In genomic region chr5:167964529-167964928, GRCh38 we compare ENCODE assay signal across 21 cellular contexts.
DNase-seq lines count a peak whose midpoint lies in the region; ATAC-seq, FAIRE-seq and TF ChIP-seq lines count a peak whose summit lies in the region.
"Had no signal": no experiment of that assay in that cellular context is flagged by ENCODE, and none has a peak within 500 bp of the region (broad histone marks: within the 10 kb centered on the region; RNA-seq: fewer than 3 reads in every experiment).

No MANE protein-coding gene starts in this region.

- no peak for TF ChIP-seq POLR2A in H54 (IDR thresholded peaks at IDR 0.05; ENCODE audit: low read depth, low read length)

- H3K4me3 ChIP-seq in AG04449 (ENCODE audit: low read depth, low read length): no peak overlapping the region
- no peak overlapping the region for H3K4me3 ChIP-seq in fibroblast of villous mesenchyme (ENCODE audit: low read depth, low read length)
- H3K4me3 ChIP-seq: BLaER1, psoas muscle, vagina had no signal

- TF ChIP-seq CTCF in AG04449 (IDR thresholded peaks at IDR 0.05; ENCODE audit: insufficient read depth, low read length, missing control alignments) (peak; percentile 10), RWPE1 (conservative IDR thresholded peaks at IDR 0.05; ENCODE audit: low read depth) (no peak), fibroblast of villous mesenchyme (IDR thresholded peaks at IDR 0.05; ENCODE audit: insufficient read depth, low read depth, low read length) (peak; percentile 34)

- ATAC-seq in GM18861 (IDR thresholded peaks at IDR 0.05; ENCODE audit: unreplicated experiment): no peak
- ATAC-seq in activated naive CD4-positive, alpha-beta T cell treated with anti-CD3 and anti-CD28 coated beads, Interleukin-2, amount 50 U/mL, for 72 hours: no peak
- ATAC-seq: psoas muscle; stimulated activated naive B cell treated with anti-CD40 and anti-IgM and Interleukin-4, amounts not matched to agents 10 μg/mL and 1 μg/mL and 100 μg/mL, for 72 hours had no signal

- peaks cover 4% of the 10 kb centered on the region in 2 donors for H3K36me3 Mint-ChIP-seq in activated naive CD4-positive, alpha-beta T cell treated with anti-CD3 and anti-CD28 coated beads, Interleukin-2, amount 50 U/mL, for 72 hours
- no peaks in the 10 kb centered on the region for H3K36me3 Mint-ChIP-seq in activated CD4-positive, alpha-beta T cell treated with anti-CD3 and anti-CD28 coated beads, Interleukin-2, amount 10 ng/mL, durations not matched to agents 7 days and 5 days (ENCODE audit: low read depth)
- H3K36me3 Mint-ChIP-seq: stimulated activated naive B cell treated with anti-CD40 and anti-IgM and Interleukin-4, amounts not matched to agents 10 μg/mL and 1 μg/mL and 100 μg/mL, for 72 hours had no signal

- no peak overlapping the region for H3K4me3 Mint-ChIP-seq in activated CD4-positive, alpha-beta T cell treated with anti-CD3 and anti-CD28 coated beads, Interleukin-2, amount 10 ng/mL, durations not matched to agents 7 days and 5 days
- H3K4me3 Mint-ChIP-seq: activated CD4-positive, alpha-beta memory T cell treated with anti-CD3 and anti-CD28 coated beads, Interleukin-2, amount 10 ng/mL, durations not matched to agents 7 days and 5 days; stimulated activated naive B cell treated with anti-CD40 and anti-IgM and Interleukin-4, amounts not matched to agents 10 μg/mL and 1 μg/mL and 100 μg/mL, for 72 hours; T-helper 1 cell treated with Interleukin-12 subunit alpha and Interleukin-12 subunit beta and Interleukin-4 antibody, amounts not matched to agents 30 μg/mL and 1 μg/mL, for 36 hours had no signal

- peaks cover 3 to 4% of the 10 kb centered on the region in 2 donors for H3K9me3 Mint-ChIP-seq in activated naive CD4-positive, alpha-beta T cell treated with anti-CD3 and anti-CD28 coated beads, Interleukin-2, amount 50 U/mL, for 72 hours
- peaks cover 2% of the 10 kb centered on the region for H3K9me3 Mint-ChIP-seq in activated CD4-positive, alpha-beta T cell treated with anti-CD3 and anti-CD28 coated beads, Interleukin-2, amount 10 ng/mL, durations not matched to agents 7 days and 5 days
- H3K9me3 Mint-ChIP-seq: activated CD4-positive, alpha-beta memory T cell treated with anti-CD3 and anti-CD28 coated beads, Interleukin-2, amount 10 ng/mL, durations not matched to agents 7 days and 5 days had no signal

- no peak overlapping the region for H3K27ac Mint-ChIP-seq in activated naive CD4-positive, alpha-beta T cell treated with anti-CD3 and anti-CD28 coated beads, Interleukin-2, amount 50 U/mL, for 72 hours
- H3K27ac Mint-ChIP-seq in activated CD4-positive, alpha-beta T cell treated with anti-CD3 and anti-CD28 coated beads, Interleukin-2, amount 10 ng/mL, durations not matched to agents 7 days and 5 days: no peak overlapping the region
- H3K27ac Mint-ChIP-seq: activated CD4-positive, alpha-beta memory T cell treated with anti-CD3 and anti-CD28 coated beads, Interleukin-2, amount 10 ng/mL, durations not matched to agents 7 days and 5 days; stimulated activated naive B cell treated with anti-CD40 and anti-IgM and Interleukin-4, amounts not matched to agents 10 μg/mL and 1 μg/mL and 100 μg/mL, for 72 hours; T-helper 1 cell treated with Interleukin-12 subunit alpha and Interleukin-12 subunit beta and Interleukin-4 antibody, amounts not matched to agents 30 μg/mL and 1 μg/mL, for 36 hours had no signal

- H3K27me3 Mint-ChIP-seq in activated CD4-positive, alpha-beta T cell treated with anti-CD3 and anti-CD28 coated beads, Interleukin-2, amount 10 ng/mL, durations not matched to agents 7 days and 5 days: no peaks in the 10 kb centered on the region
- H3K27me3 Mint-ChIP-seq: activated CD4-positive, alpha-beta memory T cell treated with anti-CD3 and anti-CD28 coated beads, Interleukin-2, amount 10 ng/mL, durations not matched to agents 7 days and 5 days; stimulated activated naive B cell treated with anti-CD40 and anti-IgM and Interleukin-4, amounts not matched to agents 10 μg/mL and 1 μg/mL and 100 μg/mL, for 72 hours had no signal

- CTCF ChIA-PET in AG04449 (lab: Yijun Ruan, JAX): interaction anchor here (1.6 kb wide), 1 partner anchor 12 kb away, joined by 5 read pairs; no protein-coding TSS in a partner anchor
- CTCF ChIA-PET in RWPE1 (lab: Yijun Ruan, JAX): interaction anchor here (0.6 to 0.7 kb wide), 7 partner anchors 33 to 856 kb away, joined by 3 to 4 read pairs (median 3); no protein-coding TSS in a partner anchor
- CTCF ChIA-PET in activated CD4-positive, alpha-beta T cell treated with anti-CD3 and anti-CD28 coated beads, Interleukin-2, amount 10 ng/mL, durations not matched to agents 7 days and 5 days (lab: Charles Lee): no interaction called here

- DNase-seq in AG04449 (ENCODE audit: low read depth, low spot score) (no peak), H54 (ENCODE audit: insufficient read length, low spot score) (no peak), RWPE1 (ENCODE audit: low spot score) (peak; percentile 23), fibroblast of villous mesenchyme (ENCODE audit: low read depth) (no peak), NCI-H1105 (lab: John Stamatoyannopoulos, UW) (no peak)
- DNase-seq in activated naive CD4-positive, alpha-beta T cell treated with anti-CD3 and anti-CD28 coated beads, Interleukin-2, amount 50 U/mL, for 72 hours (ENCODE audit: low spot score in 2 of 2): no peak
- no peak for DNase-seq in activated CD4-positive, alpha-beta T cell treated with anti-CD3 and anti-CD28 coated beads, Interleukin-2, amount 10 ng/mL, durations not matched to agents 7 days and 5 days
- DNase-seq: activated CD4-positive, alpha-beta memory T cell treated with anti-CD3 and anti-CD28 coated beads, Interleukin-2, amount 10 ng/mL, durations not matched to agents 7 days and 5 days; activated effector memory CD4-positive, alpha-beta T cell treated with Interleukin-2 at 50 U/mL for 16 hours; EL; midbrain; OCI-M1; psoas muscle; stimulated activated CD4-positive, alpha-beta T cell treated with anti-CD3 and anti-CD28 coated beads, Interleukin-2, amount 100 ng/mL, for 24 hours; stimulated activated naive B cell treated with anti-CD40 and anti-IgM and Interleukin-4, amounts not matched to agents 10 μg/mL and 1 μg/mL and 100 μg/mL, for 72 hours had no signal

- no peaks in the 10 kb centered on the region for H3K4me1 Mint-ChIP-seq in activated CD4-positive, alpha-beta T cell treated with anti-CD3 and anti-CD28 coated beads, Interleukin-2, amount 10 ng/mL, durations not matched to agents 7 days and 5 days
- H3K4me1 Mint-ChIP-seq: activated CD4-positive, alpha-beta memory T cell treated with anti-CD3 and anti-CD28 coated beads, Interleukin-2, amount 10 ng/mL, durations not matched to agents 7 days and 5 days; stimulated activated naive B cell treated with anti-CD40 and anti-IgM and Interleukin-4, amounts not matched to agents 10 μg/mL and 1 μg/mL and 100 μg/mL, for 72 hours had no signal

- H3K27ac ChIP-seq in RWPE1: no peak overlapping the region
- H3K27ac ChIP-seq: BLaER1, epithelial cell of prostate, KMS-11, psoas muscle, vagina had no signal

- POLR2A ChIA-PET in AG04449 (lab: Yijun Ruan, JAX) (no interaction called here), RWPE1 (lab: Yijun Ruan, JAX; ENCODE audit: low non-redundant PET) (no interaction called here)
- POLR2A ChIA-PET in activated CD4-positive, alpha-beta T cell treated with anti-CD3 and anti-CD28 coated beads, Interleukin-2, amount 10 ng/mL, durations not matched to agents 7 days and 5 days (lab: Charles Lee): no interaction called here

- FAIRE-seq in H54 (lab: Jason Lieb, UNC): peak; percentile 11
